31 cellular contexts compared by ENCODE assay signal in the genomic region with DNA sequence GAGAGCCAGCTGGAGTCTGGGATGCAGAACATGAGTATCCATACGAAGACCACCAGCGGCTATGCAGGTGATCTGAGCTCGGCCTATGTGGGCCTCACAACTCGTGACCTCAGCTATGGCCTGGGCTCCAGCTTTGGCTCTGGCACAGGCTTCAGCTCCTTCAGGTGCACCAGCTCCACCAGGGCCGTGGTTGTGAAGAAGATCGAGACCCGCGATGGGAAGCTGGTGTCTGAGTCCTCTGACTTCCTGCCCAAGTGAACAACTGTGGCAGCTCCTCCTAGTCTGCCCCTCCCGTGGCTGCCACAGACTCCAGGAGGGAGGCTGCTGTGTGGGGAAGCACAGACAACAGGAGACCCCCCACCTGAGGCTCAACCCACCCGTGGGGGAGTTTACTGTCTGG.
"Had no signal": no experiment of that assay in that cellular context is flagged by ENCODE, and none has a peak within 500 bp of the region (broad histone marks: within the 10 kb centered on the region; RNA-seq: fewer than 3 reads in every experiment).

No MANE protein-coding gene starts in this region.

- H3K4me3 Mint-ChIP-seq: activated B cell treated with CpG ODN at 0.5 μM for 24 hours; activated CD4-positive, alpha-beta memory T cell treated with anti-CD3 and anti-CD28 coated beads for 36 hours; activated naive CD4-positive, alpha-beta T cell treated with anti-CD3 and anti-CD28 coated beads, Interleukin-2, amount 10 ng/mL, durations not matched to agents 7 days and 5 days; activated naive CD8-positive, alpha-beta T cell; central memory CD8-positive, alpha-beta T cell; T-helper 1 cell treated with Interleukin-12 subunit alpha and Interleukin-12 subunit beta and Interleukin-4 antibody, amounts not matched to agents 30 μg/mL and 1 μg/mL, for 36 hours; T-helper 2 cell treated with Interferon-gamma antibody and Interleukin-4, amounts not matched to agents 5 μg/mL and 100 μg/mL, for 36 hours had no signal

- ATAC-seq: Panc1, Right ventricle myocardium inferior had no signal

- H3K4me3 ChIP-seq: ascending aorta, cardiac muscle cell, colonic mucosa had no signal

- H3K4me1 ChIP-seq: colonic mucosa had no signal

- H3K9me3 Mint-ChIP-seq: activated naive CD4-positive, alpha-beta T cell treated with anti-CD3 and anti-CD28 coated beads, Interleukin-2, amount 10 ng/mL, durations not matched to agents 7 days and 5 days; central memory CD8-positive, alpha-beta T cell; T-helper 1 cell treated with Interleukin-12 subunit alpha and Interleukin-12 subunit beta and Interleukin-4 antibody, amounts not matched to agents 30 μg/mL and 1 μg/mL, for 36 hours; T-helper 2 cell treated with Interferon-gamma antibody and Interleukin-4, amounts not matched to agents 5 μg/mL and 100 μg/mL, for 36 hours had no signal

- H3K27me3 Mint-ChIP-seq: activated B cell treated with CpG ODN at 0.5 μM for 24 hours; activated CD4-positive, alpha-beta memory T cell treated with anti-CD3 and anti-CD28 coated beads for 36 hours; activated naive CD8-positive, alpha-beta T cell; central memory CD8-positive, alpha-beta T cell had no signal

- H3K36me3 ChIP-seq: cardiac muscle cell, colonic mucosa had no signal

- H3K9me3 ChIP-seq: ascending aorta, colonic mucosa had no signal

- H3K27ac ChIP-seq: ascending aorta, cardiac muscle cell, colonic mucosa, RWPE1 had no signal

- DNase-seq: activated B cell treated with CpG ODN at 0.5 μM for 24 hours; activated CD4-positive, alpha-beta memory T cell treated with anti-CD3 and anti-CD28 coated beads for 36 hours; activated CD4-positive, alpha-beta T cell treated with anti-CD3 and anti-CD28 coated beads for 4 hours; activated CD4-positive, alpha-beta T cell treated with anti-CD3 and anti-CD28 coated beads, Interleukin-2, amount 50 U/mL, for 1 hour; activated CD4-positive, CD25-positive, alpha-beta regulatory T cell treated with anti-CD3 and anti-CD28 coated beads, Interleukin-2, amount 50 U/mL, for 72 hours; activated CD8-positive, alpha-beta memory T cell treated with anti-CD3 and anti-CD28 coated beads, Interleukin-2, amount 50 U/mL, for 4 hours; activated effector memory CD4-positive, alpha-beta T cell treated with Interleukin-2 at 50 U/mL for 16 hours; activated naive CD4-positive, alpha-beta T cell treated with anti-CD3 and anti-CD28 coated beads, Interleukin-2, amount 10 ng/mL, durations not matched to agents 7 days and 5 days; activated T-cell treated with anti-CD3 and anti-CD28 coated beads for 4 hours; activated T-cell treated with anti-CD3 and anti-CD28 coated beads, Interleukin-2, amount 50 U/mL, for 48 hours; amygdala; colonic mucosa; Kasumi-1; MM.1S; MV-4-11; NCI-H1092 treated with DMSO at 0.1 percent for 48 hours; NCI-H1417; NCI-H146; NCI-H187; NCI-H2081; NCI-H345; NCI-H524 treated with DMSO at 0.1 percent for 48 hours had no signal

- H3K27me3 ChIP-seq: ascending aorta, cardiac muscle cell, colonic mucosa had no signal
